ENCODE assay signal across 1 cellular context in the genomic region with DNA sequence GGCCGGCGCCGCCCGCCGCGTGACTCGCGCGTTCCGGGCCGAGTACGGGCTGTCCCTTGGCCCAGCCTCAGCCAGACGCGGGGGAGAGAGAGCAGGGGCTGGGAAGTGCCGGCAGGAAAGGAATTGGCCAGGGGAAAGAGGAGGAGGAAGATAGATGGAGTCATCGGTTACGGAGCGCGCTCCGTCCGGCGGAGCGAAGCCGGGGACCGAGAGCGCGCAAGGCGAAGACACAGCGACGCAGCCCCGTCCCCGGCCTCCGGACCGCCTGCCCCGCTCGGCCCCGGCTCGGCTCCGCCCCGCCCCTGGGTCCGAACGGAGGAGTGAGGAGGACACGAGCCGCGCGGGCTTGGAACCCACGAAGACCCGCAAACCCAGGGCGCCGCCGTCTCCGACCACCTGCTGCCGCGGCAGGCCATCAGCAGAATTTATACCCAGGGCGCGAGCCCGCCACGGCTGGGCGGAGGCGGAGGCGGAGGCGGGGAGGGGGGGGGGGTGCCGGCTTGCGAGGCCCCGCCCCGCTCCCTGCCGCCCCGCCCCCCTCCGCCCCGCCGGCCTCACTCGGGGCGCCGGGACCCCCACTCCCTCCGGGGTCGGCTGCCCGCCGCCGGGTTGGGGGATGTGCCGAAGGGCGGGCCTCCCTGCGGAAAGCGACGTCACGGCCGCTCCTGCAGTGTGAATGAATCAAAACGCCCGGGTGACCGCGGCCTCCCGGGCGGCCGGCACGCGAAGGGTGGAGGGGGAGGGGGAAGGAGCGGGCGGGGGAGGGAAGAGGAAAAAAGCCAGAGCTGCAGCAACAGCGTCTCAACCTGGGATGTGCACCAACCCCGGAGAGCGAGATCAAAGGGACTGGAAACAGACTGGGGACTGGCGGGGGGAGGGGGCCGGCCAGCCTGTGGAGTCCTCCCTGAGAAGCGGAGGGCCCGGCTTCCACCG.
TF ChIP-seq lines count a peak whose summit lies in the region.

TSS of gene LHX4 (plus strand) at position 782 of the 933 bp plus-strand sequence. CDS start 266 bp downstream, outside the sequence.

TF ChIP-seq in K562, 482 proteins besides CTCF, POLR2A, EP300 and RAD21 (continued from another document and continues in another):
- TF ChIP-seq UBTF (IDR thresholded peaks at IDR 0.05; ENCODE audit: borderline replicate concordance in 1 of 2, low read depth in 2 of 2, low read length in 2 of 2) (peak in 1 of 2 experiments; percentile 10; a peak in 2 of 4 replicates), POU5F1 (IDR thresholded peaks at IDR 0.05; ENCODE audit: borderline replicate concordance, low read depth, low read length, partially characterized antibody) (no peak), L3MBTL2 (IDR thresholded peaks at IDR 0.05) (peak; percentile 86), TAF7 (tag; IDR thresholded peaks at IDR 0.05) (no peak), GABPB2 (CRISPR knock-in tag; conservative IDR thresholded peaks at IDR 0.05) (no peak), ZNF778 (CRISPR knock-in tag; IDR thresholded peaks at IDR 0.05) (no peak), NR2C1 (IDR thresholded peaks at IDR 0.05) (no peak), NR2C1 (tag; IDR thresholded peaks at IDR 0.05) (no peak), ZNF134 (CRISPR knock-in tag; conservative IDR thresholded peaks at IDR 0.05) (no peak), NEUROD1 (IDR thresholded peaks at IDR 0.05; ENCODE audit: borderline replicate concordance, low read depth, low read length, partially characterized antibody) (no peak), ESRRA (IDR thresholded peaks at IDR 0.05; ENCODE audit: borderline replicate concordance, low read depth) (no peak), KLF16 (IDR thresholded peaks at IDR 0.05) (no peak), NRF1 (conservative IDR thresholded peaks at IDR 0.05 in 1 of 2, IDR thresholded peaks at IDR 0.05 in 1 of 2) (peak; percentile 20 to 22; a peak in 1 of 4 replicates), NR4A1 (CRISPR knock-in tag; IDR thresholded peaks at IDR 0.05) (no peak), NR4A1 (tag; IDR thresholded peaks at IDR 0.05) (no peak), PTRF (tag; IDR thresholded peaks at IDR 0.05) (no peak), SREBF1 (IDR thresholded peaks at IDR 0.05; ENCODE audit: borderline replicate concordance, low read depth, low read length) (no peak), EGR1 (conservative IDR thresholded peaks at IDR 0.05) (peak; percentile 59), ASH1L (IDR thresholded peaks at IDR 0.05; ENCODE audit: borderline replicate concordance, low read depth, partially characterized antibody) (no peak), KLF10 (CRISPR knock-in tag; IDR thresholded peaks at IDR 0.05) (no peak), PHB2 (IDR thresholded peaks at IDR 0.05; ENCODE audit: low read depth) (no peak), REST (CRISPR knock-in tag; IDR thresholded peaks at IDR 0.05; ENCODE audit: low read depth) (no peak), CHCHD3 (CRISPR knock-in tag; IDR thresholded peaks at IDR 0.05) (no peak), HMG20B (CRISPR knock-in tag; IDR thresholded peaks at IDR 0.05) (no peak), FIP1L1 (IDR thresholded peaks at IDR 0.05; ENCODE audit: low read depth, low read length, poor library complexity, severe bottlenecking) (no peak), ZNF695 (CRISPR knock-in tag; IDR thresholded peaks at IDR 0.05) (no peak), FOXP1 (CRISPR knock-in tag; IDR thresholded peaks at IDR 0.05) (no peak; the same call in 1 of the 2 replicates), PHF20 (IDR thresholded peaks at IDR 0.05; ENCODE audit: partially characterized antibody) (no peak), SMAD3 (CRISPR knock-in tag; conservative IDR thresholded peaks at IDR 0.05) (no peak), ZBED1 (IDR thresholded peaks at IDR 0.05) (no peak), ELK3 (CRISPR knock-in tag; IDR thresholded peaks at IDR 0.05) (no peak), TRIM28 (IDR thresholded peaks at IDR 0.05) (no peak), ZNF766 (CRISPR knock-in tag; conservative IDR thresholded peaks at IDR 0.05) (no peak), SMAD4 (CRISPR knock-in tag; conservative IDR thresholded peaks at IDR 0.05) (peak; percentile 50), TFAP4 (CRISPR knock-in tag; IDR thresholded peaks at IDR 0.05; ENCODE audit: borderline replicate concordance) (peak; percentile 31), RFX7 (CRISPR knock-in tag; IDR thresholded peaks at IDR 0.05) (no peak), EZH2 (IDR thresholded peaks at IDR 0.05; ENCODE audit: borderline replicate concordance, low read depth, low read length) (no peak), PPARD (CRISPR knock-in tag; IDR thresholded peaks at IDR 0.05) (no peak), RBFOX2 (IDR thresholded peaks at IDR 0.05; ENCODE audit: low read depth, low read length) (peak; percentile 54)
- TF ChIP-seq, protein P1, sequence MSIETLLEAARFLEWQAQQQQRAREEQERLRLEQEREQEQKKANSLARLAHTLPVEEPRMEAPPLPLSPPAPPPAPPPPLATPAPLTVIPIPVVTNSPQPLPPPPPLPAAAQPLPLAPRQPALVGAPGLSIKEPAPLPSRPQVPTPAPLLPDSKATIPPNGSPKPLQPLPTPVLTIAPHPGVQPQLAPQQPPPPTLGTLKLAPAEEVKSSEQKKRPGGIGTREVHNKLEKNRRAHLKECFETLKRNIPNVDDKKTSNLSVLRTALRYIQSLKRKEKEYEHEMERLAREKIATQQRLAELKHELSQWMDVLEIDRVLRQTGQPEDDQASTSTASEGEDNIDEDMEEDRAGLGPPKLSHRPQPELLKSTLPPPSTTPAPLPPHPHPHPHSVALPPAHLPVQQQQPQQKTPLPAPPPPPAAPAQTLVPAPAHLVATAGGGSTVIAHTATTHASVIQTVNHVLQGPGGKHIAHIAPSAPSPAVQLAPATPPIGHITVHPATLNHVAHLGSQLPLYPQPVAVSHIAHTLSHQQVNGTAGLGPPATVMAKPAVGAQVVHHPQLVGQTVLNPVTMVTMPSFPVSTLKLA (conservative IDR thresholded peaks at IDR 0.05) = 0 out of 4 replicates have a peak, but pooled peaks of 1 of the 2 experiments have one; percentile 11
- TF ChIP-seq, protein P2, sequence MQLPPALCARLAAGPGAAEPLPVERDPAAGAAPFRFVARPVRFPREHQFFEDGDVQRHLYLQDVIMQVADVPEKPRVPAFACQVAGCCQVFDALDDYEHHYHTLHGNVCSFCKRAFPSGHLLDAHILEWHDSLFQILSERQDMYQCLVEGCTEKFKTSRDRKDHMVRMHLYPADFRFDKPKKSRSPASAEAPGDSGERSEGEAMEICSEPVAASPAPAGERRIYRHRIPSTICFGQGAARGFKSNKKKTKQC (CRISPR knock-in tag; IDR thresholded peaks at IDR 0.05) = no peak
- TF ChIP-seq, protein P3, sequence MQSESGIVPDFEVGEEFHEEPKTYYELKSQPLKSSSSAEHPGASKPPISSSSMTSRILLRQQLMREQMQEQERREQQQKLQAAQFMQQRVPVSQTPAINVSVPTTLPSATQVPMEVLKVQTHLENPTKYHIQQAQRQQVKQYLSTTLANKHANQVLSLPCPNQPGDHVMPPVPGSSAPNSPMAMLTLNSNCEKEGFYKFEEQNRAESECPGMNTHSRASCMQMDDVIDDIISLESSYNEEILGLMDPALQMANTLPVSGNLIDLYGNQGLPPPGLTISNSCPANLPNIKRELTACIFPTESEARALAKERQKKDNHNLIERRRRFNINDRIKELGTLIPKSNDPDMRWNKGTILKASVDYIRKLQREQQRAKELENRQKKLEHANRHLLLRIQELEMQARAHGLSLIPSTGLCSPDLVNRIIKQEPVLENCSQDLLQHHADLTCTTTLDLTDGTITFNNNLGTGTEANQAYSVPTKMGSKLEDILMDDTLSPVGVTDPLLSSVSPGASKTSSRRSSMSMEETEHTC (IDR thresholded peaks at IDR 0.05) = no peak
- TF ChIP-seq, protein P4, sequence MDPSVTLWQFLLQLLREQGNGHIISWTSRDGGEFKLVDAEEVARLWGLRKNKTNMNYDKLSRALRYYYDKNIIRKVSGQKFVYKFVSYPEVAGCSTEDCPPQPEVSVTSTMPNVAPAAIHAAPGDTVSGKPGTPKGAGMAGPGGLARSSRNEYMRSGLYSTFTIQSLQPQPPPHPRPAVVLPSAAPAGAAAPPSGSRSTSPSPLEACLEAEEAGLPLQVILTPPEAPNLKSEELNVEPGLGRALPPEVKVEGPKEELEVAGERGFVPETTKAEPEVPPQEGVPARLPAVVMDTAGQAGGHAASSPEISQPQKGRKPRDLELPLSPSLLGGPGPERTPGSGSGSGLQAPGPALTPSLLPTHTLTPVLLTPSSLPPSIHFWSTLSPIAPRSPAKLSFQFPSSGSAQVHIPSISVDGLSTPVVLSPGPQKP (CRISPR knock-in tag; IDR thresholded peaks at IDR 0.05) = no peak
- TF ChIP-seq, protein P5, sequence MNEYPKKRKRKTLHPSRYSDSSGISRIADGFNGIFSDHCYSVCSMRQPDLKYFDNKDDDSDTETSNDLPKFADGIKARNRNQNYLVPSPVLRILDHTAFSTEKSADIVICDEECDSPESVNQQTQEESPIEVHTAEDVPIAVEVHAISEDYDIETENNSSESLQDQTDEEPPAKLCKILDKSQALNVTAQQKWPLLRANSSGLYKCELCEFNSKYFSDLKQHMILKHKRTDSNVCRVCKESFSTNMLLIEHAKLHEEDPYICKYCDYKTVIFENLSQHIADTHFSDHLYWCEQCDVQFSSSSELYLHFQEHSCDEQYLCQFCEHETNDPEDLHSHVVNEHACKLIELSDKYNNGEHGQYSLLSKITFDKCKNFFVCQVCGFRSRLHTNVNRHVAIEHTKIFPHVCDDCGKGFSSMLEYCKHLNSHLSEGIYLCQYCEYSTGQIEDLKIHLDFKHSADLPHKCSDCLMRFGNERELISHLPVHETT (CRISPR knock-in tag; conservative IDR thresholded peaks at IDR 0.05 in 1 of 2, IDR thresholded peaks at IDR 0.05 in 1 of 2) = no peak
- TF ChIP-seq, protein P6, sequence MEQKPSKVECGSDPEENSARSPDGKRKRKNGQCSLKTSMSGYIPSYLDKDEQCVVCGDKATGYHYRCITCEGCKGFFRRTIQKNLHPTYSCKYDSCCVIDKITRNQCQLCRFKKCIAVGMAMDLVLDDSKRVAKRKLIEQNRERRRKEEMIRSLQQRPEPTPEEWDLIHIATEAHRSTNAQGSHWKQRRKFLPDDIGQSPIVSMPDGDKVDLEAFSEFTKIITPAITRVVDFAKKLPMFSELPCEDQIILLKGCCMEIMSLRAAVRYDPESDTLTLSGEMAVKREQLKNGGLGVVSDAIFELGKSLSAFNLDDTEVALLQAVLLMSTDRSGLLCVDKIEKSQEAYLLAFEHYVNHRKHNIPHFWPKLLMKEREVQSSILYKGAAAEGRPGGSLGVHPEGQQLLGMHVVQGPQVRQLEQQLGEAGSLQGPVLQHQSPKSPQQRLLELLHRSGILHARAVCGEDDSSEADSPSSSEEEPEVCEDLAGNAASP (IDR thresholded peaks at IDR 0.05) = no peak
- TF ChIP-seq, protein P7, sequence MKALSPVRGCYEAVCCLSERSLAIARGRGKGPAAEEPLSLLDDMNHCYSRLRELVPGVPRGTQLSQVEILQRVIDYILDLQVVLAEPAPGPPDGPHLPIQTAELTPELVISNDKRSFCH (CRISPR knock-in tag; IDR thresholded peaks at IDR 0.05) = no peak
- TF ChIP-seq, protein P7 (tag; IDR thresholded peaks at IDR 0.05) = 0 out of 2 replicates have a peak, but pooled peaks have one; percentile 1
